In genomic region chr2:127885341-127885740, GRCh38 we compare ENCODE assay signal across 8 cellular contexts. TPM values are rescaled to one million over a fixed set of nuclear protein-coding genes. Genes with fewer than 3 reads are reported as not detected.
DNase-seq lines count a peak whose midpoint lies in the region; ATAC-seq and TF ChIP-seq lines count a peak whose summit lies in the region.
"Not testable (repeated sequence)": the region's sequence is repeated elsewhere in the genome, so short reads cannot be mapped to it uniquely, and the experiment has no call there.

No MANE protein-coding gene starts in this region.

- peaks cover 30% of the 10 kb centered on the region for H4K20me1 ChIP-seq in IMR-90 (ENCODE audit: insufficient read depth, low read length)

- not testable (repeated sequence) for H4K91ac ChIP-seq in IMR-90 (ENCODE audit: insufficient read depth, low read depth, low read length)

- not testable (repeated sequence) for H2BK15ac ChIP-seq in IMR-90 (ENCODE audit: low read depth, low read length)

- WGBS in IMR-90 (ENCODE audit: extremely low coverage in 2 of 2, insufficient read length in 1 of 2), 2 experiments = no CpG with 5 or more reads among the region's 48 CpGs

- CTCF ChIA-PET in IMR-90 (lab: Yijun Ruan, JAX) = not testable (repeated sequence)

- H2BK120ac ChIP-seq in IMR-90 (ENCODE audit: low read depth, low read length) = not testable (repeated sequence)

- peaks cover 8 to 53% of the 10 kb centered on the region in 2 experiments; a peak in 3 of 4 replicates for H3K79me1 ChIP-seq in IMR-90 (ENCODE audit: low read depth in 1 of 2, low read length in 2 of 2)

- H3K27me3 Mint-ChIP-seq in T-helper 2 cell treated with Interferon-gamma antibody and Interleukin-4, amounts not matched to agents 5 μg/mL and 100 μg/mL, for 36 hours (ENCODE audit: low read depth); activated naive CD4-positive, alpha-beta T cell treated with anti-CD3 and anti-CD28 coated beads, Interleukin-2, amount 50 U/mL, for 24 hours; nephron progenitor cell (ENCODE audit: low read depth, poor library complexity): not testable (repeated sequence)

- intact Hi-C loops in IMR-90 (cut with micrococcal nuclease) = not testable (repeated sequence)

- not testable (repeated sequence) for H3K36me3 ChIP-seq in ES-I3 (ENCODE audit: insufficient read depth, low read length); IMR-90 (ENCODE audit: control insufficient read depth, insufficient read depth, low read length)
- peaks cover 29% of the 10 kb centered on the region for H3K36me3 ChIP-seq in HAP-1 (replicated peaks)

- TF ChIP-seq RAD21 in IMR-90 (IDR thresholded peaks at IDR 0.05; ENCODE audit: low read length) = not testable (repeated sequence)

- BruUV-seq in IMR-90 (replicated peaks; lab: Mats Ljungman, UMichigan) = not testable (repeated sequence)

- H3K27ac ChIP-seq in IMR-90 (ENCODE audit: insufficient read depth, low read length) = peak overlapping the region; percentile 91
- not testable (repeated sequence) for H3K27ac ChIP-seq in foreskin keratinocyte

- H3K56ac ChIP-seq in IMR-90 (ENCODE audit: extremely low read depth, insufficient read depth, low read length) = not testable (repeated sequence)

- DNase-seq in HAP-1 (ENCODE audit: low spot score in 2 of 2) (peak in 1 of 2 experiments; percentile 70), nephron progenitor cell (peak; percentile 70)
- not testable (repeated sequence) for DNase-seq in IMR-90, foreskin keratinocyte
- DNase-seq in T-helper 2 cell treated with Interferon-gamma antibody and Interleukin-4, amounts not matched to agents 5 μg/mL and 100 μg/mL, for 36 hours (ENCODE audit: low spot score) = peak; percentile 20
- DNase-seq in stimulated activated naive CD4-positive, alpha-beta T cell (lab: John Stamatoyannopoulos, UW) = peak in 4 of 6 experiments; percentile 23 to 42 (median 40)

- not testable (repeated sequence) for H4K8ac ChIP-seq in IMR-90 (ENCODE audit: low read depth in 2 of 2, low read length in 2 of 2)

- H2AFZ ChIP-seq in IMR-90 (replicated peaks; ENCODE audit: low read length, poor library complexity) = not testable (repeated sequence)

- in situ Hi-C loops in HAP-1 (cut with MboI; ENCODE audit: low sequenced_read_pairs) = not testable (repeated sequence)
- in situ Hi-C loops in IMR-90 (cut with MboI; ENCODE audit: low sequenced_read_pairs) = loop anchor here (25.0 kb wide), 1 partner anchor 427 kb away; the partner anchor contains the start of gene HS6ST1

- not testable (repeated sequence) for H3K9me1 ChIP-seq in IMR-90 (ENCODE audit: insufficient read depth, low read length)

- not testable (repeated sequence) for H3K4me1 ChIP-seq in ES-I3 (ENCODE audit: insufficient read depth, low read length); IMR-90 (ENCODE audit: control insufficient read depth, insufficient read depth, low read length)
- peaks cover 16% of the 10 kb centered on the region for H3K4me1 ChIP-seq in HAP-1
- H3K4me1 ChIP-seq in foreskin keratinocyte = peaks cover 22% of the 10 kb centered on the region

- TF ChIP-seq CTCF in IMR-90 (conservative IDR thresholded peaks at IDR 0.05; ENCODE audit: low read depth, low read length); foreskin keratinocyte (conservative IDR thresholded peaks at IDR 0.05): not testable (repeated sequence)
- TF ChIP-seq CTCF in nephron progenitor cell (IDR thresholded peaks at IDR 0.05) = peak; percentile 14

- H3K27me3 ChIP-seq in HAP-1 (ENCODE audit: low read depth); IMR-90 (ENCODE audit: control insufficient read depth, insufficient read depth, low read length); foreskin keratinocyte: not testable (repeated sequence)

- H3K14ac ChIP-seq in IMR-90 (replicated peaks; ENCODE audit: low read depth, low read length) = not testable (repeated sequence)

- not testable (repeated sequence) for H3K9me3 Mint-ChIP-seq in T-helper 2 cell treated with Interferon-gamma antibody and Interleukin-4, amounts not matched to agents 5 μg/mL and 100 μg/mL, for 36 hours; activated naive CD4-positive, alpha-beta T cell treated with anti-CD3 and anti-CD28 coated beads, Interleukin-2, amount 50 U/mL, for 24 hours; nephron progenitor cell

- dilution Hi-C loops in IMR-90 (cut with HindIII; ENCODE audit: low sequenced_read_pairs, unreplicated experiment) = not testable (repeated sequence)

- H4K5ac ChIP-seq in IMR-90 (ENCODE audit: low read depth, low read length) = not testable (repeated sequence)

- H3K36me3 Mint-ChIP-seq in T-helper 2 cell treated with Interferon-gamma antibody and Interleukin-4, amounts not matched to agents 5 μg/mL and 100 μg/mL, for 36 hours (ENCODE audit: low read depth) = peaks cover 20% of the 10 kb centered on the region
- not testable (repeated sequence) for H3K36me3 Mint-ChIP-seq in activated naive CD4-positive, alpha-beta T cell treated with anti-CD3 and anti-CD28 coated beads, Interleukin-2, amount 50 U/mL, for 24 hours
- peaks cover 33% of the 10 kb centered on the region for H3K36me3 Mint-ChIP-seq in nephron progenitor cell (ENCODE audit: low read depth)

- H3K4me3 ChIP-seq in HAP-1 (peak overlapping the region; percentile 40), IMR-90 (ENCODE audit: insufficient read depth, low read depth, low read length) (peak overlapping the region; percentile 53)

- not testable (repeated sequence) for TF ChIP-seq POLR2A in IMR-90 (IDR thresholded peaks at IDR 0.05; ENCODE audit: low read depth, low read length)

- H2AK9ac ChIP-seq in IMR-90 (replicated peaks; ENCODE audit: low read depth, low read length, poor library complexity) = not testable (repeated sequence)

- not testable (repeated sequence) for H3K9me3 ChIP-seq in ES-I3 (ENCODE audit: control insufficient read depth, insufficient read depth, low read length); HAP-1; IMR-90 (ENCODE audit: control insufficient read depth, insufficient read depth, low read length)

- H2BK20ac ChIP-seq in IMR-90 (ENCODE audit: low read depth, low read length) = not testable (repeated sequence)

- H2AK5ac ChIP-seq in IMR-90 (ENCODE audit: low read depth, low read length) = not testable (repeated sequence)

- ATAC-seq in IMR-90 (ENCODE audit: low read depth) (peak; percentile 34), foreskin keratinocyte (peak; percentile 0)

- H3K27ac Mint-ChIP-seq in T-helper 2 cell treated with Interferon-gamma antibody and Interleukin-4, amounts not matched to agents 5 μg/mL and 100 μg/mL, for 36 hours = peak overlapping the region; percentile 90
- peak overlapping the region; percentile 78 for H3K27ac Mint-ChIP-seq in activated naive CD4-positive, alpha-beta T cell treated with anti-CD3 and anti-CD28 coated beads, Interleukin-2, amount 50 U/mL, for 24 hours
- H3K27ac Mint-ChIP-seq in nephron progenitor cell = peak overlapping the region; percentile 89

- H3K9ac ChIP-seq in ES-I3 (ENCODE audit: low read depth, low read length) (peak overlapping the region; percentile 59; the same call in 1 of the 2 replicates), IMR-90 (ENCODE audit: low read depth, low read length) (peak overlapping the region; percentile 84)

- H3K23ac ChIP-seq in IMR-90 (ENCODE audit: low read depth, low read length) = not testable (repeated sequence)

- peak overlapping the region; percentile 92 for H3K4me2 ChIP-seq in IMR-90 (ENCODE audit: low read depth, low read length)

- not testable (repeated sequence) for H3K18ac ChIP-seq in IMR-90 (ENCODE audit: low read depth, low read length)

- POLR2A ChIA-PET in IMR-90 (lab: Charles Lee; ENCODE audit: unreplicated experiment) = interaction anchor here (1.1 kb wide), 1 partner anchor 11 kb away, joined by 5 read pairs; no protein-coding TSS in a partner anchor

- H2BK5ac ChIP-seq in IMR-90 (ENCODE audit: low read depth, low read length, poor library complexity, severe bottlenecking) = peak overlapping the region; percentile 76

- H3K4me3 Mint-ChIP-seq in T-helper 2 cell treated with Interferon-gamma antibody and Interleukin-4, amounts not matched to agents 5 μg/mL and 100 μg/mL, for 36 hours = peak overlapping the region; percentile 99
- peak overlapping the region; percentile 88 for H3K4me3 Mint-ChIP-seq in activated naive CD4-positive, alpha-beta T cell treated with anti-CD3 and anti-CD28 coated beads, Interleukin-2, amount 50 U/mL, for 24 hours
- H3K4me3 Mint-ChIP-seq in nephron progenitor cell = peak overlapping the region; percentile 93

- peaks cover 41% of the 10 kb centered on the region for H3K4me1 Mint-ChIP-seq in T-helper 2 cell treated with Interferon-gamma antibody and Interleukin-4, amounts not matched to agents 5 μg/mL and 100 μg/mL, for 36 hours (ENCODE audit: low read depth)
- H3K4me1 Mint-ChIP-seq in activated naive CD4-positive, alpha-beta T cell treated with anti-CD3 and anti-CD28 coated beads, Interleukin-2, amount 50 U/mL, for 24 hours = peaks cover 60% of the 10 kb centered on the region
- peaks cover 30% of the 10 kb centered on the region for H3K4me1 Mint-ChIP-seq in nephron progenitor cell

- H3K4ac ChIP-seq in IMR-90 (ENCODE audit: low read depth, low read length) = not testable (repeated sequence)

RNA-seq across cellular contexts. Expression of gene AMMECR1L, which starts 0.4 kb away (rescaled TPM):
- total RNA-seq in IMR-90 (2012; rRNA removed) = 14.0 and 16.1 TPM in 2 replicates
- 11.0 and 13.4 TPM in 2 replicates for polyA plus RNA-seq in IMR-90 (2012; rRNA removed)
- polyA plus RNA-seq in IMR-90 (2012; cell fraction: cytosol; rRNA removed) = 4.8 and 6.4 TPM in 2 replicates
- polyA plus RNA-seq in IMR-90 (2012; cell fraction: nucleus; rRNA removed; ENCODE audit: low replicate concordance) = 9.6 and 30.5 TPM in 2 replicates
- 19.8 and 20.1 TPM in 2 replicates for total RNA-seq in foreskin keratinocyte
- 6.9 and 8.1 TPM in 2 replicates for polyA plus RNA-seq in foreskin keratinocyte

RNA-seq across cellular contexts. Expression of gene POLR2D, which starts 27.4 kb away (rescaled TPM):
- total RNA-seq in IMR-90 (2012; rRNA removed) (41.6 and 42.2 TPM in 2 replicates), foreskin keratinocyte (23.0 and 25.9 TPM in 2 replicates)
- polyA plus RNA-seq in IMR-90 (2012; rRNA removed) (12.9 and 18.0 TPM in 2 replicates), foreskin keratinocyte (18.5 and 22.2 TPM in 2 replicates)
- polyA plus RNA-seq in IMR-90 (2012; cell fraction: cytosol; rRNA removed) = 4.8 and 9.3 TPM in 2 replicates
- polyA plus RNA-seq in IMR-90 (2012; cell fraction: nucleus; rRNA removed; ENCODE audit: low replicate concordance) = 1.8 and 7.5 TPM in 2 replicates
